In genomic region chr20:33812673-33813462, GRCh38 we compare ENCODE assay signal across 8 cellular contexts. TPM values are rescaled to one million over a fixed set of nuclear protein-coding genes. Genes with fewer than 3 reads are reported as not detected.
A peak's percentile ranks its signal among the peaks of the same experiment; 100 is the strongest.
DNase-seq lines count a peak whose midpoint lies in the region; ATAC-seq, FAIRE-seq and TF ChIP-seq lines count a peak whose summit lies in the region.

No MANE protein-coding gene starts in this region.

- no peak for TF ChIP-seq EP300 in SK-N-SH (IDR thresholded peaks at IDR 0.05; ENCODE audit: borderline replicate concordance in 1 of 2, low read depth in 1 of 2, low read length in 1 of 2)

- TF ChIP-seq CTCF in SK-N-SH (IDR thresholded peaks at IDR 0.05): no peak
- TF ChIP-seq CTCF in RWPE2 (IDR thresholded peaks at IDR 0.05; ENCODE audit: poor library complexity, severe bottlenecking): no peak
- no peak for TF ChIP-seq CTCF in epithelial cell of proximal tubule (conservative IDR thresholded peaks at IDR 0.05; ENCODE audit: low read depth, low read length)
- no peak for TF ChIP-seq CTCF in omental fat pad (IDR thresholded peaks at IDR 0.05)

- peak overlapping the region; percentile 97 for H3K4me2 ChIP-seq in SK-N-SH

- ATAC-seq in SK-N-SH treated with all-trans-retinoic acid at 6 μM for 48 hours (no peak), RWPE2 (ENCODE audit: low read depth) (no peak), omental fat pad (ENCODE audit: low FRiP score) (peak; percentile 52), HG03469 (IDR thresholded peaks at IDR 0.05; ENCODE audit: unreplicated experiment) (no peak), GM21737 (IDR thresholded peaks at IDR 0.05; ENCODE audit: unreplicated experiment) (no peak)

- no peak for FAIRE-seq in GM12891 (lab: Jason Lieb, UNC)

- H3K36me3 ChIP-seq in SK-N-SH (replicated peaks in 1 of 2; ENCODE audit: control insufficient read depth in 1 of 2, insufficient read depth in 2 of 2, low read length in 1 of 2) (peaks cover 3 to 4% of the 10 kb centered on the region in 2 experiments), RWPE2 (ENCODE audit: low read depth) (peaks cover 17% of the 10 kb centered on the region)

- H2AFZ ChIP-seq in SK-N-SH (ENCODE audit: low read depth): no peak overlapping the region; the same call in 1 of the 2 replicates

- H3K27ac ChIP-seq in SK-N-SH (ENCODE audit: low read depth in 2 of 2, low read length in 1 of 2) (peak overlapping the region; percentile 67 to 93; a peak in 3 of 4 replicates), RWPE2 (ENCODE audit: poor library complexity, severe bottlenecking) (peak overlapping the region; percentile 91)

- no peaks in the 10 kb centered on the region for H3K9me2 ChIP-seq in SK-N-SH

- H3K79me2 ChIP-seq in SK-N-SH (ENCODE audit: insufficient read depth): peaks cover 66% of the 10 kb centered on the region

- H3K9me3 ChIP-seq in SK-N-SH (no peaks in the 10 kb centered on the region), RWPE2 (ENCODE audit: severe bottlenecking) (no peaks in the 10 kb centered on the region)

- TF ChIP-seq POLR2A in GM12891 (IDR thresholded peaks at IDR 0.05; ENCODE audit: low read depth, low read length): no peak

- H3K4me3 ChIP-seq in SK-N-SH (ENCODE audit: low read depth in 2 of 2, low read length in 1 of 2) (peak overlapping the region; percentile 75 to 97), RWPE2 (ENCODE audit: severe bottlenecking) (peak overlapping the region; percentile 90), epithelial cell of proximal tubule (ENCODE audit: low read depth, low read length) (peak overlapping the region; percentile 87)

- DNase-seq in SK-N-SH (peak; percentile 33), RWPE2 (ENCODE audit: low spot score) (no peak), epithelial cell of proximal tubule (ENCODE audit: low read depth) (no peak), omental fat pad (ENCODE audit: low spot score) (no peak), GM12891 (ENCODE audit: insufficient read length, low spot score) (no peak)

- no peak for TF ChIP-seq RAD21 in SK-N-SH (IDR thresholded peaks at IDR 0.05; ENCODE audit: low read length)

- H3K4me1 ChIP-seq in SK-N-SH (ENCODE audit: control insufficient read depth in 1 of 2, insufficient read depth in 2 of 2, low read depth in 1 of 2, low read length in 1 of 2): peaks cover 7 to 16% of the 10 kb centered on the region in 2 experiments; a peak in 2 of 4 replicates
- peaks cover 7% of the 10 kb centered on the region for H3K4me1 ChIP-seq in RWPE2 (ENCODE audit: insufficient read depth, poor library complexity, severe bottlenecking)

- POLR2A ChIA-PET in SK-N-SH (lab: Yijun Ruan, JAX): no interaction called here

- H3K27me3 ChIP-seq in SK-N-SH (ENCODE audit: insufficient read depth) (no peaks in the 10 kb centered on the region), RWPE2 (ENCODE audit: insufficient read depth, poor library complexity, severe bottlenecking) (no peaks in the 10 kb centered on the region)

- CTCF ChIA-PET in SK-N-SH (lab: Yijun Ruan, JAX): interaction anchor here (0.6 kb wide), 1 partner anchor 292 kb away, joined by 3 read pairs; no protein-coding TSS in a partner anchor

- H3K9ac ChIP-seq in SK-N-SH: peak overlapping the region; percentile 95; the same call in 1 of the 2 replicates

- WGBS in SK-N-SH (ENCODE audit: low lambda C conversion rate): 40% methylated on average over 12 of the region's 12 CpGs

- H4K20me1 ChIP-seq in SK-N-SH (ENCODE audit: insufficient read depth): peaks cover 54% of the 10 kb centered on the region

- H3F3A ChIP-seq in SK-N-SH (replicated peaks; ENCODE audit: insufficient read depth): peaks cover 13% of the 10 kb centered on the region

TF ChIP-seq in SK-N-SH, 30 proteins besides CTCF, POLR2A, EP300 and RAD21:
- TF ChIP-seq MXI1 (IDR thresholded peaks at IDR 0.05; ENCODE audit: low read depth, low read length) (peak; percentile 30; the same call in 1 of the 2 replicates), REST (IDR thresholded peaks at IDR 0.05; ENCODE audit: low read depth, low read length) (no peak), GATA2 (CRISPR knock-in tag; IDR thresholded peaks at IDR 0.05) (no peak)
TF ChIP-seq in SK-N-SH: peak in this region for 1.

TF ChIP-seq in SK-N-SH treated with all-trans-retinoic acid at 6 μM for 48 hours, 23 proteins besides CTCF, POLR2A, EP300 and RAD21:
- no peak for TF ChIP-seq ZFP3 (CRISPR knock-in tag; IDR thresholded peaks at IDR 0.05)
- no peak for TF ChIP-seq ZNF70 (CRISPR knock-in tag; IDR thresholded peaks at IDR 0.05)
- no peak for TF ChIP-seq ZFP30 (CRISPR knock-in tag; IDR thresholded peaks at IDR 0.05)
- TF ChIP-seq OSR1 (CRISPR knock-in tag; IDR thresholded peaks at IDR 0.05): no peak
- no peak for TF ChIP-seq RARB (CRISPR knock-in tag; IDR thresholded peaks at IDR 0.05)
- TF ChIP-seq SNAI2 (CRISPR knock-in tag; IDR thresholded peaks at IDR 0.05): no peak
- TF ChIP-seq ARNTL (CRISPR knock-in tag; IDR thresholded peaks at IDR 0.05; ENCODE audit: borderline replicate concordance, low read depth): no peak
- TF ChIP-seq BACH2 (CRISPR knock-in tag; IDR thresholded peaks at IDR 0.05; ENCODE audit: borderline replicate concordance): no peak
- no peak for TF ChIP-seq TOX (CRISPR knock-in tag; IDR thresholded peaks at IDR 0.05; ENCODE audit: borderline replicate concordance)
- no peak for TF ChIP-seq ZC3H10 (CRISPR knock-in tag; IDR thresholded peaks at IDR 0.05)
- no peak for TF ChIP-seq ZNF565 (CRISPR knock-in tag; conservative IDR thresholded peaks at IDR 0.05; ENCODE audit: low read depth)
- no peak for TF ChIP-seq PATZ1 (CRISPR knock-in tag; IDR thresholded peaks at IDR 0.05; ENCODE audit: borderline replicate concordance)

TF ChIP-seq in GM12891, 5 proteins besides CTCF, POLR2A, EP300 and RAD21:
- TF ChIP-seq SPI1 (IDR thresholded peaks at IDR 0.05; ENCODE audit: low read depth, low read length): no peak
- no peak for TF ChIP-seq POU2F2 (IDR thresholded peaks at IDR 0.05; ENCODE audit: low read depth, low read length)
- TF ChIP-seq PAX5 (IDR thresholded peaks at IDR 0.05; ENCODE audit: insufficient read depth, low read length, severe bottlenecking): no peak
- TF ChIP-seq TAF1 (IDR thresholded peaks at IDR 0.05; ENCODE audit: low read depth, low read length): no peak
- no peak for TF ChIP-seq POLR2AphosphoS5 (IDR thresholded peaks at IDR 0.05; ENCODE audit: low read depth, low read length)

RNA-seq across cellular contexts. Expression of gene CHMP4B, which starts 1.7 kb away (rescaled TPM):
- 83.1 and 123 TPM in 2 replicates for polyA plus RNA-seq in SK-N-SH (2012; rRNA removed)
- 141 and 151 TPM in 2 replicates for polyA plus RNA-seq in SK-N-SH (2012; cell fraction: cytosol; rRNA removed)
- polyA plus RNA-seq in SK-N-SH (2012; cell fraction: nucleus; rRNA removed): 28.4 and 33.7 TPM in 2 replicates
- total RNA-seq in epithelial cell of proximal tubule: 41.3 and 59.0 TPM in 2 replicates
- total RNA-seq in omental fat pad: 10 to 100 TPM; 64.8 to 96.7 (median 69.8) TPM
- 100 TPM for polyA plus RNA-seq in GM12891 (2012; ENCODE audit: low read depth, missing spikeins)
